ENCODE assay signal across 15 cellular contexts in genomic region chr6:27889275-27889627, GRCh38. TPM values are rescaled to one million over a fixed set of nuclear protein-coding genes. Genes with fewer than 3 reads are reported as not detected.
DNase-seq lines count a peak whose midpoint lies in the region; ATAC-seq, FAIRE-seq and TF ChIP-seq lines count a peak whose summit lies in the region.
"Had no signal": no experiment of that assay in that cellular context is flagged by ENCODE, and none has a peak within 500 bp of the region (broad histone marks: within the 10 kb centered on the region; RNA-seq: fewer than 3 reads in every experiment).

No MANE protein-coding gene starts in this region.

- peak overlapping the region; percentile 75 for H3K9ac ChIP-seq in Loucy (ENCODE audit: low read depth, low read length, poor library complexity, severe bottlenecking)
- H3K9ac ChIP-seq in astrocyte (ENCODE audit: low read length): no peak overlapping the region
- no peak overlapping the region for H3K9ac ChIP-seq in neural progenitor cell

- no peaks in the 10 kb centered on the region for H3K27me3 Mint-ChIP-seq in astrocyte (ENCODE audit: low read depth, unreplicated experiment)
- peaks cover 16% of the 10 kb centered on the region for H3K27me3 Mint-ChIP-seq in neural progenitor cell (ENCODE audit: insufficient read depth, low read depth)
- peaks cover 8% of the 10 kb centered on the region for H3K27me3 Mint-ChIP-seq in activated CD8-positive, alpha-beta memory T cell treated with anti-CD3 and anti-CD28 coated beads, Interleukin-2, amount 10 ng/mL, durations not matched to agents 7 days and 5 days

- H3K9me2 ChIP-seq in Loucy (replicated peaks; ENCODE audit: low read depth, low read length): no peaks in the 10 kb centered on the region

- H3K4me1 ChIP-seq in Loucy (ENCODE audit: insufficient read depth, low read length, poor library complexity, severe bottlenecking) (peaks cover 36% of the 10 kb centered on the region), astrocyte (ENCODE audit: insufficient read depth, low read length) (peaks cover 7% of the 10 kb centered on the region), neural progenitor cell (peaks cover 10% of the 10 kb centered on the region)
- H3K4me1 ChIP-seq: SJCRH30 had no signal

- H3K4me1 Mint-ChIP-seq in astrocyte (ENCODE audit: low read depth, unreplicated experiment) (peaks cover 4% of the 10 kb centered on the region), neural progenitor cell (peaks cover 30% of the 10 kb centered on the region)
- H3K4me1 Mint-ChIP-seq in activated CD8-positive, alpha-beta memory T cell treated with anti-CD3 and anti-CD28 coated beads, Interleukin-2, amount 10 ng/mL, durations not matched to agents 7 days and 5 days: peaks cover 41% of the 10 kb centered on the region

- no peaks in the 10 kb centered on the region; the same call in 1 of the 2 replicates for H3K79me2 ChIP-seq in Loucy (ENCODE audit: insufficient read depth, low read length)
- no peaks in the 10 kb centered on the region for H3K79me2 ChIP-seq in astrocyte (ENCODE audit: insufficient read depth, low read length)
- peaks cover 30% of the 10 kb centered on the region for H3K79me2 ChIP-seq in neural progenitor cell (ENCODE audit: low read depth)

- H3K27ac Mint-ChIP-seq in astrocyte (ENCODE audit: unreplicated experiment) (peak overlapping the region; percentile 6), neural progenitor cell (peak overlapping the region; percentile 88)
- no peak overlapping the region for H3K27ac Mint-ChIP-seq in activated CD8-positive, alpha-beta memory T cell treated with anti-CD3 and anti-CD28 coated beads, Interleukin-2, amount 10 ng/mL, durations not matched to agents 7 days and 5 days
- H3K27ac Mint-ChIP-seq: stimulated activated effector memory CD8-positive, alpha-beta T cell treated with anti-CD3 and anti-CD28 coated beads, Interleukin-12 subunit alpha, Interleukin-12 subunit beta, amount 100 ng/mL, for 72 hours had no signal

- H3K9me3 ChIP-seq in Loucy (ENCODE audit: insufficient read depth, low read depth, low read length): no peaks in the 10 kb centered on the region
- no peaks in the 10 kb centered on the region for H3K9me3 ChIP-seq in astrocyte (ENCODE audit: insufficient read depth, low read depth, low read length)
- H3K9me3 ChIP-seq in neural progenitor cell (ENCODE audit: low read depth): no peaks in the 10 kb centered on the region
- H3K9me3 ChIP-seq: SJCRH30 had no signal

- no peaks in the 10 kb centered on the region for H3K9me3 Mint-ChIP-seq in astrocyte (ENCODE audit: unreplicated experiment)
- H3K9me3 Mint-ChIP-seq in neural progenitor cell: peaks cover 7% of the 10 kb centered on the region
- H3K9me3 Mint-ChIP-seq in activated CD8-positive, alpha-beta memory T cell treated with anti-CD3 and anti-CD28 coated beads, Interleukin-2, amount 10 ng/mL, durations not matched to agents 7 days and 5 days (ENCODE audit: low read depth): no peaks in the 10 kb centered on the region
- H3K9me3 Mint-ChIP-seq: stimulated activated effector memory CD8-positive, alpha-beta T cell treated with anti-CD3 and anti-CD28 coated beads, Interleukin-12 subunit alpha, Interleukin-12 subunit beta, amount 100 ng/mL, for 72 hours had no signal

- H3K4me2 ChIP-seq in Loucy (ENCODE audit: low read depth, low read length, poor library complexity, severe bottlenecking): peak overlapping the region; percentile 83
- H3K4me2 ChIP-seq in astrocyte (ENCODE audit: low read length): peak overlapping the region; percentile 96
- peak overlapping the region; percentile 93 for H3K4me2 ChIP-seq in neural progenitor cell

- H3K27ac ChIP-seq in astrocyte (ENCODE audit: low read depth, low read length): no peak overlapping the region
- H3K27ac ChIP-seq in neural progenitor cell: peak overlapping the region; percentile 9
- H3K27ac ChIP-seq: SJCRH30 had no signal

- FAIRE-seq in astrocyte (lab: Jason Lieb, UNC): no peak
- FAIRE-seq: A204.1 had no signal

- no peaks in the 10 kb centered on the region for H3K36me3 Mint-ChIP-seq in astrocyte (ENCODE audit: low read depth, unreplicated experiment)
- no peaks in the 10 kb centered on the region for H3K36me3 Mint-ChIP-seq in neural progenitor cell
- H3K36me3 Mint-ChIP-seq in activated CD8-positive, alpha-beta memory T cell treated with anti-CD3 and anti-CD28 coated beads, Interleukin-2, amount 10 ng/mL, durations not matched to agents 7 days and 5 days: peaks cover 6% of the 10 kb centered on the region
- H3K36me3 Mint-ChIP-seq: stimulated activated effector memory CD8-positive, alpha-beta T cell treated with anti-CD3 and anti-CD28 coated beads, Interleukin-12 subunit alpha, Interleukin-12 subunit beta, amount 100 ng/mL, for 72 hours had no signal

- no peak for ATAC-seq in GM21619 (IDR thresholded peaks at IDR 0.05; ENCODE audit: unreplicated experiment)
- no peak for ATAC-seq in activated CD8-positive, alpha-beta memory T cell treated with anti-CD3 and anti-CD28 coated beads, Interleukin-2, amount 10 ng/mL, durations not matched to agents 7 days and 5 days
- ATAC-seq: stimulated activated effector memory CD8-positive, alpha-beta T cell treated with anti-CD3 and anti-CD28 coated beads, Interleukin-12 subunit alpha, Interleukin-12 subunit beta, amount 100 ng/mL, for 72 hours had no signal

- peaks cover 30% of the 10 kb centered on the region for H3F3A ChIP-seq in Loucy (ENCODE audit: low read depth)
- H3F3A ChIP-seq in neural progenitor cell (ENCODE audit: low read depth): peaks cover 59% of the 10 kb centered on the region

- DNase-seq in NOMO-1 (lab: John Stamatoyannopoulos, UW; ENCODE audit: unreplicated experiment in 2 of 2) (peak; percentile 16 to 57), NOMO-1 treated with DMSO at 0.1 percent for 48 hours (lab: John Stamatoyannopoulos, UW; ENCODE audit: unreplicated experiment) (no peak), astrocyte (ENCODE audit: low read depth) (no peak), neural progenitor cell (ENCODE audit: low spot score) (no peak), DMS79 treated with DMSO at 0.1 percent for 48 hours (lab: John Stamatoyannopoulos, UW) (no peak)
- no peak for DNase-seq in activated CD8-positive, alpha-beta memory T cell treated with anti-CD3 and anti-CD28 coated beads, Interleukin-2, amount 10 ng/mL, durations not matched to agents 7 days and 5 days
- DNase-seq: activated CD4-positive, alpha-beta T cell treated with anti-CD3 and anti-CD28 coated beads for 4 hours; activated effector memory CD4-positive, alpha-beta T cell treated with Interleukin-2 at 50 U/mL for 16 hours; central memory CD4-positive, alpha-beta T cell; occipital lobe; SJCRH30 had no signal

- H3K4me3 ChIP-seq in Loucy (ENCODE audit: low read length, poor library complexity, severe bottlenecking): peak overlapping the region; percentile 93
- H3K4me3 ChIP-seq in astrocyte (ENCODE audit: insufficient read depth, low read depth, low read length): no peak overlapping the region
- H3K4me3 ChIP-seq in neural progenitor cell: peak overlapping the region; percentile 97

- H3K27me3 ChIP-seq in Loucy (ENCODE audit: insufficient read depth, low read length, poor library complexity, severe bottlenecking) (no peaks in the 10 kb centered on the region), astrocyte (ENCODE audit: insufficient read depth, low read length) (no peaks in the 10 kb centered on the region), neural progenitor cell (no peaks in the 10 kb centered on the region)
- H3K27me3 ChIP-seq: SJCRH30 had no signal

- H3K4me3 Mint-ChIP-seq in astrocyte (ENCODE audit: unreplicated experiment) (no peak overlapping the region), neural progenitor cell (no peak overlapping the region)
- H3K4me3 Mint-ChIP-seq in activated CD8-positive, alpha-beta memory T cell treated with anti-CD3 and anti-CD28 coated beads, Interleukin-2, amount 10 ng/mL, durations not matched to agents 7 days and 5 days: no peak overlapping the region
- H3K4me3 Mint-ChIP-seq: stimulated activated effector memory CD8-positive, alpha-beta T cell treated with anti-CD3 and anti-CD28 coated beads, Interleukin-12 subunit alpha, Interleukin-12 subunit beta, amount 100 ng/mL, for 72 hours had no signal

- H4K20me1 ChIP-seq in Loucy (ENCODE audit: insufficient read depth, low read length, poor library complexity, severe bottlenecking) (no peaks in the 10 kb centered on the region), astrocyte (ENCODE audit: insufficient read depth, low read length) (no peaks in the 10 kb centered on the region), neural progenitor cell (ENCODE audit: low read depth) (peaks cover 7% of the 10 kb centered on the region)

- CTCF ChIA-PET in activated CD8-positive, alpha-beta memory T cell treated with anti-CD3 and anti-CD28 coated beads, Interleukin-2, amount 10 ng/mL, durations not matched to agents 7 days and 5 days (lab: Charles Lee): interaction anchor here (1.1 to 10.0 kb wide), 4 partner anchors 10 to 65 kb away, joined by 3 to 183 read pairs (median 5); a partner anchor contains a TSS

- H2AFZ ChIP-seq in Loucy (ENCODE audit: low read length) (no peak overlapping the region), astrocyte (ENCODE audit: low read depth, low read length) (no peak overlapping the region), neural progenitor cell (replicated peaks) (no peak overlapping the region)

- TF ChIP-seq CTCF in Loucy (conservative IDR thresholded peaks at IDR 0.05; ENCODE audit: low read length): no peak
- TF ChIP-seq CTCF in astrocyte (IDR thresholded peaks at IDR 0.05; ENCODE audit: insufficient read depth, low read depth, low read length): no peak
- no peak for TF ChIP-seq CTCF in neural progenitor cell (IDR thresholded peaks at IDR 0.05)

- no peaks in the 10 kb centered on the region for H3K36me3 ChIP-seq in Loucy (ENCODE audit: insufficient read depth, low read length)
- H3K36me3 ChIP-seq in astrocyte (ENCODE audit: insufficient read depth, low read length): no peaks in the 10 kb centered on the region
- H3K36me3 ChIP-seq in neural progenitor cell: no peaks in the 10 kb centered on the region
- H3K36me3 ChIP-seq: SJCRH30 had no signal

RNA-seq across cellular contexts. Expression of gene OR2B2, which starts 22.9 kb away (rescaled TPM):
- total RNA-seq in astrocyte (not detected in 2 replicates), neural progenitor cell (ENCODE audit: low replicate concordance) (not detected in 2 replicates)
- not detected for total RNA-seq in activated CD8-positive, alpha-beta memory T cell treated with anti-CD3 and anti-CD28 coated beads, Interleukin-2, amount 10 ng/mL, durations not matched to agents 7 days and 5 days
- total RNA-seq: occipital lobe, SJCRH30 had no signal

Comparison
In these comparisons a context has a peak if more than half of its experiments do, and no peak if none do; other contexts are left out.
1. DNase-seq: peak in NOMO-1 (2 of 2); none in NOMO-1 treated with DMSO at 0.1 percent for 48 hours (single experiment), astrocyte (single experiment), neural progenitor cell (single experiment), DMS79 treated with DMSO at 0.1 percent for 48 hours (single experiment) and activated CD8-positive, alpha-beta memory T cell treated with anti-CD3 and anti-CD28 coated beads, Interleukin-2, amount 10 ng/mL, durations not matched to agents 7 days and 5 days (single experiment).
2. Peak in every context shown above with its lines, with median percentiles within 50 percentile points of each other: H3K4me2 ChIP-seq.